Comparison of ENCODE assay signal across 22 cellular contexts in genomic region chr7:157540020-157540419, GRCh38.
DNase-seq lines count a peak whose midpoint lies in the region; ATAC-seq and TF ChIP-seq lines count a peak whose summit lies in the region.
"Had no signal": no experiment of that assay in that cellular context is flagged by ENCODE, and none has a peak within 500 bp of the region (broad histone marks: within the 10 kb centered on the region; RNA-seq: fewer than 3 reads in every experiment).

No MANE protein-coding gene starts in this region.

- H3K4me1 ChIP-seq in right atrium auricular region (no peaks in the 10 kb centered on the region), mucosa of descending colon (ENCODE audit: low read depth) (no peaks in the 10 kb centered on the region), spleen (no peaks in the 10 kb centered on the region)

- no peak overlapping the region for H3K27ac ChIP-seq in right atrium auricular region
- H3K27ac ChIP-seq in spleen = no peak overlapping the region
- H3K27ac ChIP-seq: BLaER1 had no signal

- peaks cover 5% of the 10 kb centered on the region; the same call in 1 of the 2 replicates for H3K27me3 Mint-ChIP-seq in WTC11 (ENCODE audit: low read depth)

- H3K4me3 ChIP-seq in right atrium auricular region (no peak overlapping the region), mucosa of descending colon (no peak overlapping the region), spleen (no peak overlapping the region)
- H3K4me3 ChIP-seq: BLaER1, GM12878, K562 had no signal

- CTCF ChIA-PET in WTC11 (lab: Charles Lee) = no interaction called here

- no peak overlapping the region for H3K4me3 Mint-ChIP-seq in WTC11
- H3K4me3 Mint-ChIP-seq: CD8-positive, alpha-beta T cell had no signal

- DNase-seq in Right ventricle myocardium superior (peak; percentile 33), right atrium auricular region (ENCODE audit: low spot score) (no peak), WTC11 (ENCODE audit: low spot score) (peak; percentile 1), mucosa of descending colon (peak in 2 of 3 donors; percentile 11 to 25), spleen (peak; percentile 56), LoVo (ENCODE audit: low spot score) (no peak), NCI-H1436 (lab: John Stamatoyannopoulos, UW) (no peak)
- DNase-seq: Calu3; CD8-positive, alpha-beta T cell; DMS53; EL; GOT3; NCI-H1105; NCI-H1694; NCI-H2081 treated with DMSO at 0.1 percent for 48 hours; NCI-H748 treated with DMSO at 0.1 percent for 48 hours; NK-92 treated with Interleukin-12 subunit alpha and Interleukin-12 subunit beta, amount 100 ng/mL, for 24 hours; SHP77 treated with DMSO at 0.1 percent for 48 hours had no signal

- TF ChIP-seq CTCF in right atrium auricular region (IDR thresholded peaks at IDR 0.05) = no peak
- no peak for TF ChIP-seq CTCF in WTC11 (IDR thresholded peaks at IDR 0.05)
- TF ChIP-seq CTCF in mucosa of descending colon (IDR thresholded peaks at IDR 0.05) = no peak
- TF ChIP-seq CTCF in spleen (IDR thresholded peaks at IDR 0.05 in 8 of 11, conservative IDR thresholded peaks at IDR 0.05 in 3 of 11) = no peak

- H3K27me3 ChIP-seq in right atrium auricular region = no peaks in the 10 kb centered on the region
- H3K27me3 ChIP-seq in spleen (replicated peaks in 1 of 7) = no peaks in the 10 kb centered on the region
- H3K27me3 ChIP-seq: BLaER1 had no signal

- H3K9me3 ChIP-seq in right atrium auricular region (no peaks in the 10 kb centered on the region), mucosa of descending colon (no peaks in the 10 kb centered on the region), spleen (no peaks in the 10 kb centered on the region)
- H3K9me3 ChIP-seq: BLaER1 had no signal

- no peak overlapping the region for H3K27ac Mint-ChIP-seq in WTC11
- H3K27ac Mint-ChIP-seq: CD8-positive, alpha-beta T cell had no signal

- H3K36me3 Mint-ChIP-seq in WTC11 = peaks cover 5% of the 10 kb centered on the region; the same call in 1 of the 2 replicates
- H3K36me3 Mint-ChIP-seq: CD8-positive, alpha-beta T cell had no signal

- intact Hi-C loops in Right ventricle myocardium superior (cut with DNase I) = no loop called here
- intact Hi-C loops in mucosa of descending colon (cut with DNase I, micrococcal nuclease) = no loop called here
- intact Hi-C loops in spleen (cut with DNase I; ENCODE audit: low total_unique reads) = no loop called here

- POLR2A ChIA-PET in WTC11 (lab: Charles Lee) = no interaction called here

- no peaks in the 10 kb centered on the region; the same call in 1 of the 2 replicates for H3K4me1 Mint-ChIP-seq in WTC11

- peaks cover 10% of the 10 kb centered on the region for H3K9me3 Mint-ChIP-seq in WTC11
- H3K9me3 Mint-ChIP-seq: CD8-positive, alpha-beta T cell had no signal

- ATAC-seq in Right ventricle myocardium superior (ENCODE audit: poor library complexity) (no peak), WTC11 (no peak), mucosa of descending colon (no peak), GM18868 (IDR thresholded peaks at IDR 0.05; ENCODE audit: unreplicated experiment) (no peak)
- ATAC-seq: CD8-positive, alpha-beta T cell; GM12878; K562 had no signal

- H3K36me3 ChIP-seq in right atrium auricular region (no peaks in the 10 kb centered on the region), mucosa of descending colon (ENCODE audit: low read depth) (no peaks in the 10 kb centered on the region), spleen (peaks cover 0 to 36% (median 0%) of the 10 kb centered on the region in 6 donors)
- H3K36me3 ChIP-seq: BLaER1 had no signal

- TF ChIP-seq POLR2A in spleen (IDR thresholded peaks at IDR 0.05) = no peak

- WGBS in spleen, 5 donors = 93 to 94% (median 93%) methylated on average over 18 of the region's 18 CpGs

TF ChIP-seq in WTC11, 78 proteins besides CTCF, POLR2A, EP300 and RAD21:
- TF ChIP-seq ZNF423 (CRISPR knock-in tag; IDR thresholded peaks at IDR 0.05) = no peak
TF ChIP-seq in WTC11: peak in this region for 0.

Comparison
In these comparisons a context has a peak if more than half of its experiments do, and no peak if none do; other contexts are left out.
1. DNase-seq: peak in Right ventricle myocardium superior (single experiment), WTC11 (single experiment), mucosa of descending colon (2 of 3) and spleen (single experiment); none in right atrium auricular region (single experiment), LoVo (single experiment) and NCI-H1436 (single experiment).